Comparison of ENCODE assay signal across 9 cellular contexts in the genomic region with DNA sequence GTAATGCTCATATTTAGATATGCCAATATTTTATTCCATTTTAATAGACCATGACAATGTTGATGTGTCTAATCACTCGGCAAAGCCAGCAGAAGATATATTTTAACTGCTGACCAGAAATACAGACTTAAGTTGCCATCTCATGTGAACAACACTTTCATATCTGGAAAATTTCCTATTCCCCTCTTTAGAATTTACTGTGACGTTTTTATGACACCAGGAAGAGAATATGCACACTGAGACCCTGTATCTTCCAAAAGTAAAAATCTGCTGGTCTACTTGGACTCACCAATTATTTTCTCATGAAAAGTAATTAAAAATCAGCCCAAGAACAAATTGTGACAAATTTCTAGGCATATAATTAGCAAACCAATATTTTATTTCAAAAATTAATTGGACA. TPM values are rescaled to one million over a fixed set of nuclear protein-coding genes. Genes with fewer than 3 reads are reported as not detected.
DNase-seq lines count a peak whose midpoint lies in the region; ATAC-seq and TF ChIP-seq lines count a peak whose summit lies in the region.
"Had no signal": no experiment of that assay in that cellular context is flagged by ENCODE, and none has a peak within 500 bp of the region (broad histone marks: within the 10 kb centered on the region; RNA-seq: fewer than 3 reads in every experiment).

No MANE protein-coding gene starts in this region.

- intact Hi-C loops in heart left ventricle (cut with DNase I) (loop anchor here in 2 of 10 donors (10.0 kb wide), 2 partner anchors 379 to 1749 kb away; partner anchors contain the start of gene SLC25A15 (in 2 of the 2)), Right ventricle myocardium superior (cut with DNase I) (no loop called here), right lobe of liver (cut with DNase I) (no loop called here)

- TF ChIP-seq POLR2A in heart left ventricle (IDR thresholded peaks at IDR 0.05), result no peak
- no peak for TF ChIP-seq POLR2A in right lobe of liver (IDR thresholded peaks at IDR 0.05)

- ATAC-seq in heart left ventricle (no peak), Right ventricle myocardium superior (ENCODE audit: poor library complexity) (no peak), right lobe of liver (no peak), HG03378 (IDR thresholded peaks at IDR 0.05; ENCODE audit: unreplicated experiment) (no peak), GM18498 (IDR thresholded peaks at IDR 0.05; ENCODE audit: unreplicated experiment) (no peak)

- H3K27me3 ChIP-seq in heart left ventricle (no peaks in the 10 kb centered on the region), right lobe of liver (no peaks in the 10 kb centered on the region)

- in situ Hi-C loops in astrocyte of the cerebellum (cut with HindIII; ENCODE audit: low sequenced_read_pairs), result no loop called here

- H3K4me1 ChIP-seq in heart left ventricle, result peaks cover 7 to 61% (median 39%) of the 10 kb centered on the region in 12 donors
- H3K4me1 ChIP-seq in right lobe of liver, result peaks cover 0 to 40% (median 8%) of the 10 kb centered on the region in 4 donors
- H3K4me1 ChIP-seq in urinary bladder (ENCODE audit: insufficient read depth), result peaks cover 3% of the 10 kb centered on the region

- H3K9me3 ChIP-seq in heart left ventricle (no peaks in the 10 kb centered on the region), right lobe of liver (no peaks in the 10 kb centered on the region)

- TF ChIP-seq CTCF in heart left ventricle (IDR thresholded peaks at IDR 0.05) (no peak), astrocyte of the cerebellum (IDR thresholded peaks at IDR 0.05; ENCODE audit: low read depth, low read length, missing control alignments) (no peak), right lobe of liver (IDR thresholded peaks at IDR 0.05) (no peak)

- DNase-seq in heart left ventricle (no peak), Right ventricle myocardium superior (no peak), astrocyte of the cerebellum (ENCODE audit: low read depth) (no peak), right lobe of liver (no peak), hippocampal formation (lab: John Stamatoyannopoulos, UW) (no peak)
- DNase-seq: activated effector memory CD4-positive, alpha-beta T cell treated with Interleukin-2 at 50 U/mL for 16 hours had no signal

- H3K4me3 ChIP-seq in heart left ventricle (peak overlapping the region in 10 of 12 donors; percentile 69 to 94 (median 83)), astrocyte of the cerebellum (ENCODE audit: low read depth, low read length) (peak overlapping the region; percentile 98), right lobe of liver (peak overlapping the region in 2 of 3 donors; percentile 74 to 85), urinary bladder (ENCODE audit: low read depth, low read length) (peak overlapping the region; percentile 22)

- H3K27ac ChIP-seq in heart left ventricle, result no peak overlapping the region
- H3K27ac ChIP-seq in right lobe of liver, result no peak overlapping the region
- H3K27ac ChIP-seq in urinary bladder (ENCODE audit: low read depth), result no peak overlapping the region

- H3K36me3 ChIP-seq in heart left ventricle (peaks cover 0 to 11% (median 2%) of the 10 kb centered on the region in 9 donors), right lobe of liver (no peaks in the 10 kb centered on the region), urinary bladder (ENCODE audit: insufficient read depth) (no peaks in the 10 kb centered on the region)

- 20 to 27% (median 24%) methylated on average over 2 of the region's 2 CpGs for WGBS in heart left ventricle, 4 donors
- WGBS in right lobe of liver (ENCODE audit: insufficient coverage, low coverage, low lambda C conversion rate, missing lambda C conversion rate), result 25% methylated on average over 2 of the region's 2 CpGs
- 26% methylated on average over 2 of the region's 2 CpGs for WGBS in urinary bladder

RNA-seq across cellular contexts. Expression of gene PROSER1, which starts 2.1 kb away (rescaled TPM):
- total RNA-seq in heart left ventricle (10 to 100 TPM; 10.4 to 22.2 (median 16.2) TPM), Right ventricle myocardium superior (13.2 TPM), right lobe of liver (10 to 100 TPM in 3 of 6 experiments, 1 to 10 TPM in 3; 8.6 to 11.2 (median 9.9) TPM), urinary bladder (33.8 TPM)
- polyA plus RNA-seq in heart left ventricle (1 to 10 TPM; 7.8 to 8.8 TPM), urinary bladder (8.1 TPM)

RNA-seq across cellular contexts. Expression of gene NHLRC3, which starts 2.5 kb away (rescaled TPM):
- total RNA-seq in heart left ventricle (10 to 100 TPM in 6 of 9 donors, 1 to 10 TPM in 3; 3.9 to 19.9 (median 10.6) TPM), Right ventricle myocardium superior (10.4 TPM), right lobe of liver (10 to 100 TPM; 11.2 to 20.9 (median 15.7) TPM), urinary bladder (70.3 TPM)
- polyA plus RNA-seq in heart left ventricle (1 to 10 TPM; 4.2 to 5.8 TPM), urinary bladder (10.9 TPM)

RNA-seq across cellular contexts. Expression of gene STOML3, which starts 45.2 kb away (rescaled TPM):
- not detected for total RNA-seq in heart left ventricle
- polyA plus RNA-seq in heart left ventricle, result not detected
- not detected for total RNA-seq in Right ventricle myocardium superior
- total RNA-seq in right lobe of liver, result not detected
- not detected for total RNA-seq in urinary bladder
- not detected for polyA plus RNA-seq in urinary bladder

Comparison
In these comparisons a context has a peak if more than half of its experiments do, and no peak if none do; other contexts are left out.
1. H3K4me3 ChIP-seq: peak in every context shown above with its lines; median percentile 98 in astrocyte of the cerebellum; 83 in heart left ventricle; 80 in right lobe of liver; 22 in urinary bladder.